ENCODE assay signal across 14 cellular contexts in genomic region chr9:112605518-112605917, GRCh38.
DNase-seq lines count a peak whose midpoint lies in the region; ATAC-seq, FAIRE-seq and TF ChIP-seq lines count a peak whose summit lies in the region.
"Had no signal": no experiment of that assay in that cellular context is flagged by ENCODE, and none has a peak within 500 bp of the region (broad histone marks: within the 10 kb centered on the region; RNA-seq: fewer than 3 reads in every experiment).

No MANE protein-coding gene starts in this region.

- ATAC-seq in GM18873 (IDR thresholded peaks at IDR 0.05; ENCODE audit: low FRiP score, unreplicated experiment) (peak; percentile 83), GM21447 (IDR thresholded peaks at IDR 0.05; ENCODE audit: unreplicated experiment) (peak; percentile 94), HG03060 (IDR thresholded peaks at IDR 0.05; ENCODE audit: low read depth, unreplicated experiment) (peak; percentile 82)
- ATAC-seq: heart right ventricle had no signal

- intact Hi-C loops in endothelial cell of umbilical vein (cut with micrococcal nuclease) (no loop called here), ovary (cut with DNase I) (no loop called here)

- peak overlapping the region; percentile 9 for H3K9ac ChIP-seq in endothelial cell of umbilical vein (replicated peaks; ENCODE audit: extremely low read depth, insufficient read depth, low read length)

- TF ChIP-seq POLR2A in endothelial cell of umbilical vein (IDR thresholded peaks at IDR 0.05; ENCODE audit: low read depth, low read length) = no peak
- no peak for TF ChIP-seq POLR2A in ovary (IDR thresholded peaks at IDR 0.05)

- no peak overlapping the region for H2AFZ ChIP-seq in endothelial cell of umbilical vein (ENCODE audit: low read depth, low read length)

- TF ChIP-seq EP300 in ovary (IDR thresholded peaks at IDR 0.05) = no peak

- H3K4me3 ChIP-seq in endothelial cell of umbilical vein (replicated peaks in 1 of 3; ENCODE audit: insufficient read depth in 1 of 3, low read depth in 1 of 3, low read length in 3 of 3) (no peak overlapping the region), ovary (no peak overlapping the region)
- H3K4me3 ChIP-seq: heart right ventricle, SJSA1 had no signal

- H3K79me2 ChIP-seq in endothelial cell of umbilical vein (ENCODE audit: control insufficient read depth, insufficient read depth, low read length) = no peaks in the 10 kb centered on the region

- CTCF ChIA-PET in endothelial cell of umbilical vein (lab: Charles Lee) = no interaction called here

- BruUV-seq in endothelial cell of umbilical vein (replicated peaks; lab: Mats Ljungman, UMichigan) = no TSS peak

- POLR2A ChIA-PET in endothelial cell of umbilical vein (lab: Charles Lee) = no interaction called here

- no peak for FAIRE-seq in endothelial cell of umbilical vein (lab: Jason Lieb, UNC)
- FAIRE-seq: urothelium cell line had no signal

- dilution Hi-C loops in endothelial cell of umbilical vein (cut with MboI; ENCODE audit: extremely low pct_ligation_motif_present, low sequenced_read_pairs) = no loop called here

- no peak overlapping the region for H3K4me2 ChIP-seq in endothelial cell of umbilical vein (ENCODE audit: insufficient read depth, low read length)

- H3K9me3 ChIP-seq in endothelial cell of umbilical vein (replicated peaks; ENCODE audit: control insufficient read depth, insufficient read depth, low read length) = no peaks in the 10 kb centered on the region
- H3K9me3 ChIP-seq in ovary = no peaks in the 10 kb centered on the region
- H3K9me3 ChIP-seq: heart right ventricle, SJSA1 had no signal

- no peaks in the 10 kb centered on the region for H4K20me1 ChIP-seq in endothelial cell of umbilical vein (replicated peaks; ENCODE audit: control insufficient read depth, extremely low read depth, insufficient read depth, low read length)

- H3K27ac ChIP-seq in endothelial cell of umbilical vein (ENCODE audit: insufficient read depth, low read depth, low read length) (no peak overlapping the region), ovary (no peak overlapping the region)
- H3K27ac ChIP-seq: heart right ventricle, SJSA1 had no signal

- H3K36me3 ChIP-seq in endothelial cell of umbilical vein (ENCODE audit: control insufficient read depth in 2 of 2, extremely low read depth in 1 of 2, insufficient read depth in 2 of 2, low read length in 2 of 2) (no peaks in the 10 kb centered on the region), ovary (no peaks in the 10 kb centered on the region)
- H3K36me3 ChIP-seq: heart right ventricle, SJSA1 had no signal

- WGBS in ovary, 3 donors = 78 to 88% (median 82%) methylated on average over 1 of the region's 1 CpG

- no peak for TF ChIP-seq CTCF in endothelial cell of umbilical vein (IDR thresholded peaks at IDR 0.05; ENCODE audit: extremely low read depth in 1 of 2, insufficient read depth in 1 of 2, low read depth in 1 of 2, low read length in 2 of 2)
- TF ChIP-seq CTCF in ovary (IDR thresholded peaks at IDR 0.05) = no peak

- no peaks in the 10 kb centered on the region for H3K4me1 ChIP-seq in endothelial cell of umbilical vein (ENCODE audit: control insufficient read depth, extremely low read depth, insufficient read depth, low read length)
- peaks cover 4% of the 10 kb centered on the region for H3K4me1 ChIP-seq in ovary (ENCODE audit: insufficient read depth)
- H3K4me1 ChIP-seq: heart right ventricle, SJSA1 had no signal

- no peaks in the 10 kb centered on the region for H3K9me1 ChIP-seq in endothelial cell of umbilical vein (replicated peaks; ENCODE audit: control insufficient read depth, extremely low read depth, insufficient read depth, low read length)

- DNase-seq in endothelial cell of umbilical vein (ENCODE audit: low read depth, low spot score) (no peak), NCI-H446 (lab: John Stamatoyannopoulos, UW) (no peak), 8988T (no peak), ovary (no peak)
- DNase-seq: activated CD4-positive, CD25-positive, alpha-beta regulatory T cell; effector CD4-positive, alpha-beta T cell; heart right ventricle; mesendoderm; NCI-H2171 had no signal

- no peaks in the 10 kb centered on the region for H3K27me3 ChIP-seq in endothelial cell of umbilical vein (ENCODE audit: control insufficient read depth in 2 of 2, insufficient read depth in 2 of 2, low read length in 2 of 2)
- H3K27me3 ChIP-seq in ovary = no peaks in the 10 kb centered on the region
- H3K27me3 ChIP-seq: heart right ventricle, SJSA1 had no signal

TF ChIP-seq in endothelial cell of umbilical vein, 7 proteins besides CTCF, POLR2A, EP300 and RAD21:
- TF ChIP-seq POLR2AphosphoS5 (IDR thresholded peaks at IDR 0.05; ENCODE audit: insufficient read depth, low read depth, low read length) = no peak
- no peak for TF ChIP-seq FOS (IDR thresholded peaks at IDR 0.05; ENCODE audit: borderline replicate concordance, insufficient read depth, low read length)
- no peak for TF ChIP-seq MAX (IDR thresholded peaks at IDR 0.05; ENCODE audit: insufficient read depth, insufficient read length)
- no peak for TF ChIP-seq EZH2 (IDR thresholded peaks at IDR 0.05; ENCODE audit: borderline replicate concordance, low read depth, low read length, severe bottlenecking)
- TF ChIP-seq MYC (IDR thresholded peaks at IDR 0.05; ENCODE audit: low read depth, low read length) = no peak
